Comparison of ENCODE assay signal across 8 cellular contexts in the genomic region with DNA sequence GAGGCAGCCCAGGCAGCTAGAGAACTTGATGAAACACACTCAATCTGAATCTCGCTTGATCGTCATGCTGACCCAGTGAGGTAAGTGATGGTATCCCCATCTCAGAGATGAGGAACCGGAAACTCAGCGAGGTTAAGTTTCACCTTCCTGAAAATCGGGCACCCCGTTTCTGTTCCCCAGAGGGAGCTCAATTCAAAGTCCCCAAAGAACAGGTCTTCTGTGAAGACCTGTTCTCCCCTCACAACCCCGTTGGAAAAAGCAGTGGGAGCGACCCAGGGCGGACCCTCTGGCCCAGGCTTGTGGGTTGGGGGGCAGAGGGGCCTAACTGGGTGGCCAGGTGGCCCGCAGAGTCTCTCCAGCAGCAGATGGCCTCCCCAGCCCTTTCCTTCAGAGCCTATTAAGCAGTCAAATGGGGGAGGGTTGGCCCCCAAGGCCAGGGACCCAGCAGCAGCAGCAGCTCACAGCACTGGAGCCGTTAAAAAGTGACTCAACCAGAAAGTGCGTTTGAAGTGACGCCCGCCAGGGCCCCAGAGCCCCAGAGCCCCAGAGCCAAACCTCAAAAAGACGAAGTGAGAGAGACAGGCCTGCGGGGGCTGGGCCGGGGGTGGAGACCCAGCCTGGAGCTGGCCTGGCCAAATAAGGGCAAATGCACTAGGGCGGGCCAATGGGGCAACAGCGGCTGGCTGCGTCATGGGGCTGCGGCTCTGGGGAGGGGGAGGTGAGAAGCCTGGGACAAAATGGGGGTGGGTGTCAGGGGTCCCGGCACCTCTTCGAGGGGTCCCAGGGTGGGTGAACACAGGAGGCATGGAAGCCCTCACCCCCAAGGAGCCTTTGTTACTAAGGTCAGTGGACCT. TPM values are rescaled to one million over a fixed set of nuclear protein-coding genes. Genes with fewer than 3 reads are reported as not detected.
A peak's percentile ranks its signal among the peaks of the same experiment; 100 is the strongest.
DNase-seq lines count a peak whose midpoint lies in the region; ATAC-seq and TF ChIP-seq lines count a peak whose summit lies in the region.

No MANE protein-coding gene starts in this region.

- peak; percentile 11 to 73 (median 29) for TF ChIP-seq POLR2A in spleen (IDR thresholded peaks at IDR 0.05)

- ATAC-seq in GM19023 (IDR thresholded peaks at IDR 0.05; ENCODE audit: unreplicated experiment) (peak; percentile 62), HG03103 (IDR thresholded peaks at IDR 0.05; ENCODE audit: low read depth, unreplicated experiment) (peak; percentile 47)
- ATAC-seq in activated naive CD8-positive, alpha-beta T cell treated with anti-CD3 and anti-CD28 coated beads, Interleukin-2, amount 10 ng/mL, durations not matched to agents 7 days and 5 days (ENCODE audit: low read depth) = peak; percentile 62

- H3K9me3 Mint-ChIP-seq in activated naive CD8-positive, alpha-beta T cell treated with anti-CD3 and anti-CD28 coated beads, Interleukin-2, amount 10 ng/mL, durations not matched to agents 7 days and 5 days = no peaks in the 10 kb centered on the region

- DNase-seq in SKM-1 treated with dmso at 0.1 percent for 144 hours (lab: John Stamatoyannopoulos, UW; ENCODE audit: unreplicated experiment) = peak; percentile 94
- peak; percentile 92 for DNase-seq in activated naive CD8-positive, alpha-beta T cell treated with anti-CD3 and anti-CD28 coated beads, Interleukin-2, amount 10 ng/mL, durations not matched to agents 7 days and 5 days
- DNase-seq in hypothalamus (lab: John Stamatoyannopoulos, UW) = peak in 28 of 51 donors; percentile 15 to 65 (median 42)
- DNase-seq in spleen = peak; percentile 99
- no peak for DNase-seq in dedifferentiated amniotic fluid mesenchymal stem cell (ENCODE audit: extremely low spot score)
- no peak for DNase-seq in amniotic stem cell (lab: John Stamatoyannopoulos, UW)

- H3K27me3 ChIP-seq in spleen (replicated peaks in 1 of 7) = no peaks in the 10 kb centered on the region

- peaks cover 0 to under 1% (median 0%) of the 10 kb centered on the region in 6 donors for H3K36me3 ChIP-seq in spleen

- 13 to 21% (median 15%) methylated on average over 23 of the region's 23 CpGs for WGBS in spleen, 5 donors

- peak in 5 of 11 experiments; percentile 11 to 51 (median 29) for TF ChIP-seq CTCF in spleen (IDR thresholded peaks at IDR 0.05 in 8 of 11, conservative IDR thresholded peaks at IDR 0.05 in 3 of 11)

- peaks cover 32% of the 10 kb centered on the region for H3K36me3 Mint-ChIP-seq in activated naive CD8-positive, alpha-beta T cell treated with anti-CD3 and anti-CD28 coated beads, Interleukin-2, amount 10 ng/mL, durations not matched to agents 7 days and 5 days

- H3K4me1 ChIP-seq in spleen = peaks cover 47 to 100% (median 95%) of the 10 kb centered on the region in 6 donors

- POLR2A ChIA-PET in activated naive CD8-positive, alpha-beta T cell treated with anti-CD3 and anti-CD28 coated beads, Interleukin-2, amount 10 ng/mL, durations not matched to agents 7 days and 5 days (lab: Charles Lee) = interaction anchor here (0.6 to 25.9 kb wide), 12 partner anchors 1 to 398 kb away, joined by 3 to 2283 read pairs (median 4); a partner anchor contains a TSS

- H3K27ac Mint-ChIP-seq in activated naive CD8-positive, alpha-beta T cell treated with anti-CD3 and anti-CD28 coated beads, Interleukin-2, amount 10 ng/mL, durations not matched to agents 7 days and 5 days = peak overlapping the region; percentile 97

- H3K9me3 ChIP-seq in spleen = no peaks in the 10 kb centered on the region

- intact Hi-C loops in spleen (cut with DNase I; ENCODE audit: low total_unique reads) = no loop called here

- peak overlapping the region; percentile 97 to 100 (median 99) for H3K27ac ChIP-seq in spleen

- H3K27me3 Mint-ChIP-seq in activated naive CD8-positive, alpha-beta T cell treated with anti-CD3 and anti-CD28 coated beads, Interleukin-2, amount 10 ng/mL, durations not matched to agents 7 days and 5 days = no peaks in the 10 kb centered on the region

- H3K4me3 ChIP-seq in spleen = peak overlapping the region; percentile 13 to 100 (median 70)

- peak overlapping the region; percentile 93 for H3K4me3 Mint-ChIP-seq in activated naive CD8-positive, alpha-beta T cell treated with anti-CD3 and anti-CD28 coated beads, Interleukin-2, amount 10 ng/mL, durations not matched to agents 7 days and 5 days

- peaks cover 37% of the 10 kb centered on the region for H3K4me1 Mint-ChIP-seq in activated naive CD8-positive, alpha-beta T cell treated with anti-CD3 and anti-CD28 coated beads, Interleukin-2, amount 10 ng/mL, durations not matched to agents 7 days and 5 days

RNA-seq across cellular contexts. Expression of a gene that starts 9.2 kb away (rescaled TPM):
- 10 to 100 TPM; 70.6 to 77.7 TPM for total RNA-seq in activated naive CD8-positive, alpha-beta T cell treated with anti-CD3 and anti-CD28 coated beads, Interleukin-2, amount 10 ng/mL, durations not matched to agents 7 days and 5 days
- total RNA-seq in spleen = 10 to 100 TPM; 14.1 to 31.8 (median 18.5) TPM
- polyA plus RNA-seq in spleen = 10 to 100 TPM; 11.5 to 26.5 (median 24.3) TPM

RNA-seq across cellular contexts. Expression of a gene that starts 14.2 kb away (rescaled TPM):
- 10 to 100 TPM; 66.4 to 70.2 TPM for total RNA-seq in activated naive CD8-positive, alpha-beta T cell treated with anti-CD3 and anti-CD28 coated beads, Interleukin-2, amount 10 ng/mL, durations not matched to agents 7 days and 5 days
- 10 to 100 TPM; 37.8 to 80.5 (median 64.0) TPM for total RNA-seq in spleen
- polyA plus RNA-seq in spleen = 100 to 1,000 TPM in 2 of 3 donors, 10 to 100 TPM in 1; 77.0 to 106 (median 104) TPM

RNA-seq across cellular contexts. Expression of a gene that starts 57.1 kb away (rescaled TPM):
- total RNA-seq in activated naive CD8-positive, alpha-beta T cell treated with anti-CD3 and anti-CD28 coated beads, Interleukin-2, amount 10 ng/mL, durations not matched to agents 7 days and 5 days = not detected
- total RNA-seq in spleen = 10 to 100 TPM in 5 of 7 donors, 1 to 10 TPM in 2; 5.8 to 75.7 (median 15.2) TPM
- 1 to 10 TPM in 2 of 3 donors, under 1 TPM in 1; 0.52 to 2.2 (median 2.0) TPM for polyA plus RNA-seq in spleen

Comparison
In these comparisons a context has a peak if more than half of its experiments do, and no peak if none do; other contexts are left out.
1. DNase-seq: peak in SKM-1 treated with dmso at 0.1 percent for 144 hours (single experiment), activated naive CD8-positive, alpha-beta T cell treated with anti-CD3 and anti-CD28 coated beads, Interleukin-2, amount 10 ng/mL, durations not matched to agents 7 days and 5 days (single experiment), hypothalamus (28 of 51) and spleen (single experiment); none in dedifferentiated amniotic fluid mesenchymal stem cell (single experiment) and amniotic stem cell (single experiment).
2. RNA of a gene that starts 57.1 kb away (total RNA-seq): 5.8 to 75.7 TPM in spleen; not detected in activated naive CD8-positive, alpha-beta T cell treated with anti-CD3 and anti-CD28 coated beads, Interleukin-2, amount 10 ng/mL, durations not matched to agents 7 days and 5 days; every median in the first group is over 4 times any median in the second.
3. Peak in every context shown above with its lines, with median percentiles within 50 percentile points of each other: ATAC-seq.